ENCODE assay signal across 1 cellular context in the genomic region with DNA sequence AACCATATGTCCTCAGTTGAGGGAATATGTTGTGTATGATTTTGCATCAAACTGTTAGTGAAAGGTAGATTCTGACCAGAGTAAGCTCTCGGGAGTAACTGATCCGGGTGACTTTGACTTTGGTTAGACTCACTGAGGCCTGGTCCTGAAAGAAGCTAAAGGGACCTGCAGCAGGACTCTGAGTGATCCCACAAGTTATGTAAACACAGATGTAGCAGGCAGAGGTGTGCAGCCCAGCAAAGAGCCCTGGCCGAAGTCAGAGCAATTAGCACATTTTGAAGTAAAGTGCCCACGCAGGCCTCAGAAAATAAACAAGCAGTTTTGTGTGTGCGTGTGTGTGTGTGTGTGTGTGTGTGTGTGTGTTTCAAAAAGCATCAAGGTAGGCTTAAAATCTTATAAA.
TF ChIP-seq lines count a peak whose summit lies in the region.

No MANE protein-coding gene starts in this region.

TF ChIP-seq in IMR-90, 13 proteins besides CTCF, POLR2A, EP300 and RAD21 (continued from another document):
- TF ChIP-seq, protein P1, sequence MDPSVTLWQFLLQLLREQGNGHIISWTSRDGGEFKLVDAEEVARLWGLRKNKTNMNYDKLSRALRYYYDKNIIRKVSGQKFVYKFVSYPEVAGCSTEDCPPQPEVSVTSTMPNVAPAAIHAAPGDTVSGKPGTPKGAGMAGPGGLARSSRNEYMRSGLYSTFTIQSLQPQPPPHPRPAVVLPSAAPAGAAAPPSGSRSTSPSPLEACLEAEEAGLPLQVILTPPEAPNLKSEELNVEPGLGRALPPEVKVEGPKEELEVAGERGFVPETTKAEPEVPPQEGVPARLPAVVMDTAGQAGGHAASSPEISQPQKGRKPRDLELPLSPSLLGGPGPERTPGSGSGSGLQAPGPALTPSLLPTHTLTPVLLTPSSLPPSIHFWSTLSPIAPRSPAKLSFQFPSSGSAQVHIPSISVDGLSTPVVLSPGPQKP (IDR thresholded peaks at IDR 0.05; ENCODE audit: borderline replicate concordance, low read depth, low read length), result no peak
- TF ChIP-seq MXI1 (IDR thresholded peaks at IDR 0.05; ENCODE audit: borderline replicate concordance, low read depth, low read length) (no peak), MAZ (IDR thresholded peaks at IDR 0.05; ENCODE audit: borderline replicate concordance, low read depth, low read length) (no peak), BHLHE40 (IDR thresholded peaks at IDR 0.05; ENCODE audit: low read depth, low read length) (no peak), CEBPB (IDR thresholded peaks at IDR 0.05; ENCODE audit: low read depth, low read length) (no peak)
